ENCODE assay signal across 1 cellular context in the genomic region with DNA sequence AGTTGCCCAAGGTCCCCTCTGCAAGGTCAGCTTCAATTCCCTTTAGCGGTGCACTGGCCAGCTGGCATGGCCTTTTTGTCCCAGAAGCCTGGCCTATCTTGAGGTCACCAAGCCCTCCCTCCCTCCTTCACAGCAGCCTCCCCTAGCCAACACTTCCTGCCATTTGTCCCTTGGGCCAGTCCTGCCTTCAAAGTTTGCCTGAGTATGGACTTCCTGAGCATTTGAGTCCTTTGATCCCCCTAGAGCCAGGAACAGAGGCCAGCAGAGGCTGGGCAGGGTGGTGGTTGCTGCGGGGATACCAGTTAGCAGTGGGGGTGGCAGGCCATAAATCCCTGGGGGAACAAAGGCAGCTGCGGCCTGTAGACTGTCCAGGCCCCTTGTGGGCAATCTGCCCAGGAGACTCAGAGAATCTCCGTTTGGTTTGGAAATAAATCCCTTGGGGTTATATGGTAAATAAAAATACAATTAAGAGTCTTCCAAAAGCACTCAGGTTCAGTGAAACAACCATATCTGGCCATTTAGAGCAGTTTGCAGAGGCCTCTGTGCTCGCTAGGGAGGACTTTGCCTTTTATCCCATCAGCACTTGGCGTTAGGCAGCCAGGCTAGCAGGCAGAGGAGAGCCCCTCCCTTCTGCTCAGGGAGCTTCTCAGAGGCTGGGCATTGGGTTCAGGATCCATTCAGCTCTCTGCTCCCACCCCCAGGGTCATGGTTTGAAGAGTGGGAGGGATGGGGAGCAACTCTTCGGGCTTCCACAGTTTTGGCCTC.
TF ChIP-seq lines count a peak whose summit lies in the region.

No MANE protein-coding gene starts in this region.

TF ChIP-seq in HepG2, 621 proteins besides CTCF, POLR2A, EP300 and RAD21 (continued from another document and continues in another):
- no peak; the same call in 1 of the 2 replicates for TF ChIP-seq RCOR2 (CRISPR knock-in tag; IDR thresholded peaks at IDR 0.05)
- TF ChIP-seq TBL1XR1 (IDR thresholded peaks at IDR 0.05; ENCODE audit: borderline replicate concordance, low read length, partially characterized antibody), result no peak
- TF ChIP-seq, protein P1, sequence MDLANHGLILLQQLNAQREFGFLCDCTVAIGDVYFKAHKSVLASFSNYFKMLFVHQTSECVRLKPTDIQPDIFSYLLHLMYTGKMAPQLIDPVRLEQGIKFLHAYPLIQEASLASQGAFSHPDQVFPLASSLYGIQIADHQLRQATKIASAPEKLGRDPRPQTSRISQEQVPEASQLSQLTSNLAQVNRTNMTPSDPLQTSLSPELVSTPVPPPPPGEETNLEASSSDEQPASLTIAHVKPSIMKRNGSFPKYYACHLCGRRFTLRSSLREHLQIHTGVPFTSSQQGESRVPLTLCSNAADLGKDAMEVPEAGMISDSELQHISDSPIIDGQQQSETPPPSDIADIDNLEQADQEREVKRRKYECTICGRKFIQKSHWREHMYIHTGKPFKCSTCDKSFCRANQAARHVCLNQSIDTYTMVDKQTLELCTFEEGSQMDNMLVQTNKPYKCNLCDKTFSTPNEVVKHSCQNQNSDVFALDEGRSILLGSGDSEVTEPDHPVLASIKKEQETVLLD (CRISPR knock-in tag; IDR thresholded peaks at IDR 0.05; ENCODE audit: low read depth), result no peak
- peak; percentile 17; the same call in 1 of the 2 replicates for TF ChIP-seq HOXA3 (CRISPR knock-in tag; IDR thresholded peaks at IDR 0.05)
- TF ChIP-seq CENPT (CRISPR knock-in tag; IDR thresholded peaks at IDR 0.05; ENCODE audit: low read depth), result no peak
- TF ChIP-seq, protein P2, sequence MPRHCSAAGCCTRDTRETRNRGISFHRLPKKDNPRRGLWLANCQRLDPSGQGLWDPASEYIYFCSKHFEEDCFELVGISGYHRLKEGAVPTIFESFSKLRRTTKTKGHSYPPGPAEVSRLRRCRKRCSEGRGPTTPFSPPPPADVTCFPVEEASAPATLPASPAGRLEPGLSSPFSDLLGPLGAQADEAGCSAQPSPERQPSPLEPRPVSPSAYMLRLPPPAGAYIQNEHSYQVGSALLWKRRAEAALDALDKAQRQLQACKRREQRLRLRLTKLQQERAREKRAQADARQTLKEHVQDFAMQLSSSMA (CRISPR knock-in tag; IDR thresholded peaks at IDR 0.05), result no peak
- peak; percentile 62; the same call in 1 of the 2 replicates for TF ChIP-seq ZNF430 (CRISPR knock-in tag; IDR thresholded peaks at IDR 0.05)
- TF ChIP-seq, protein P3, sequence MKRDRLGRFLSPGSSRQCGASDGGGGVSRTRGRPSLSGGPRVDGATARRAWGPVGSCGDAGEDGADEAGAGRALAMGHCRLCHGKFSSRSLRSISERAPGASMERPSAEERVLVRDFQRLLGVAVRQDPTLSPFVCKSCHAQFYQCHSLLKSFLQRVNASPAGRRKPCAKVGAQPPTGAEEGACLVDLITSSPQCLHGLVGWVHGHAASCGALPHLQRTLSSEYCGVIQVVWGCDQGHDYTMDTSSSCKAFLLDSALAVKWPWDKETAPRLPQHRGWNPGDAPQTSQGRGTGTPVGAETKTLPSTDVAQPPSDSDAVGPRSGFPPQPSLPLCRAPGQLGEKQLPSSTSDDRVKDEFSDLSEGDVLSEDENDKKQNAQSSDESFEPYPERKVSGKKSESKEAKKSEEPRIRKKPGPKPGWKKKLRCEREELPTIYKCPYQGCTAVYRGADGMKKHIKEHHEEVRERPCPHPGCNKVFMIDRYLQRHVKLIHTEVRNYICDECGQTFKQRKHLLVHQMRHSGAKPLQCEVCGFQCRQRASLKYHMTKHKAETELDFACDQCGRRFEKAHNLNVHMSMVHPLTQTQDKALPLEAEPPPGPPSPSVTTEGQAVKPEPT (CRISPR knock-in tag; IDR thresholded peaks at IDR 0.05; ENCODE audit: low read depth), result 0 out of 2 replicates have a peak, but pooled peaks have one; percentile 50
- peak; percentile 69 for TF ChIP-seq HNF4A (CRISPR knock-in tag; IDR thresholded peaks at IDR 0.05)
- no peak for TF ChIP-seq RBAK (CRISPR knock-in tag; IDR thresholded peaks at IDR 0.05)
- no peak for TF ChIP-seq ZNF230 (CRISPR knock-in tag; IDR thresholded peaks at IDR 0.05)
- TF ChIP-seq GTF2F1 (IDR thresholded peaks at IDR 0.05; ENCODE audit: low read length), result no peak
- TF ChIP-seq, protein P4, sequence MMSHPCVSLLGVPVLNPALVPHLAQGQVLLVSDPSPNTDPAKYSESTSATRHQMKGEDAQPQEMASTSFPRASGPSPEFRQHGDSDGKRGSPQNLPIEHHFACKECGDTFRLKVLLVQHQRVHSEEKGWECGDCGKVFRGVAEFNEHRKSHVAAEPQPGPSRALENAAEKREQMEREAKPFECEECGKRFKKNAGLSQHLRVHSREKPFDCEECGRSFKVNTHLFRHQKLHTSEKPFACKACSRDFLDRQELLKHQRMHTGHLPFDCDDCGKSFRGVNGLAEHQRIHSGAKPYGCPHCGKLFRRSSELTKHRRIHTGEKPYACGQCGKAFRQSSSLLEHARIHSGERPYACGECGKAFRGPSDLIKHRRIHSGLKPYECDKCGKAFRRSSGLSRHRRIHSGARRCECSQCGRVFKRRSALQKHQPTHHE (CRISPR knock-in tag; IDR thresholded peaks at IDR 0.05; ENCODE audit: borderline replicate concordance), result no peak
- TF ChIP-seq, protein P5, sequence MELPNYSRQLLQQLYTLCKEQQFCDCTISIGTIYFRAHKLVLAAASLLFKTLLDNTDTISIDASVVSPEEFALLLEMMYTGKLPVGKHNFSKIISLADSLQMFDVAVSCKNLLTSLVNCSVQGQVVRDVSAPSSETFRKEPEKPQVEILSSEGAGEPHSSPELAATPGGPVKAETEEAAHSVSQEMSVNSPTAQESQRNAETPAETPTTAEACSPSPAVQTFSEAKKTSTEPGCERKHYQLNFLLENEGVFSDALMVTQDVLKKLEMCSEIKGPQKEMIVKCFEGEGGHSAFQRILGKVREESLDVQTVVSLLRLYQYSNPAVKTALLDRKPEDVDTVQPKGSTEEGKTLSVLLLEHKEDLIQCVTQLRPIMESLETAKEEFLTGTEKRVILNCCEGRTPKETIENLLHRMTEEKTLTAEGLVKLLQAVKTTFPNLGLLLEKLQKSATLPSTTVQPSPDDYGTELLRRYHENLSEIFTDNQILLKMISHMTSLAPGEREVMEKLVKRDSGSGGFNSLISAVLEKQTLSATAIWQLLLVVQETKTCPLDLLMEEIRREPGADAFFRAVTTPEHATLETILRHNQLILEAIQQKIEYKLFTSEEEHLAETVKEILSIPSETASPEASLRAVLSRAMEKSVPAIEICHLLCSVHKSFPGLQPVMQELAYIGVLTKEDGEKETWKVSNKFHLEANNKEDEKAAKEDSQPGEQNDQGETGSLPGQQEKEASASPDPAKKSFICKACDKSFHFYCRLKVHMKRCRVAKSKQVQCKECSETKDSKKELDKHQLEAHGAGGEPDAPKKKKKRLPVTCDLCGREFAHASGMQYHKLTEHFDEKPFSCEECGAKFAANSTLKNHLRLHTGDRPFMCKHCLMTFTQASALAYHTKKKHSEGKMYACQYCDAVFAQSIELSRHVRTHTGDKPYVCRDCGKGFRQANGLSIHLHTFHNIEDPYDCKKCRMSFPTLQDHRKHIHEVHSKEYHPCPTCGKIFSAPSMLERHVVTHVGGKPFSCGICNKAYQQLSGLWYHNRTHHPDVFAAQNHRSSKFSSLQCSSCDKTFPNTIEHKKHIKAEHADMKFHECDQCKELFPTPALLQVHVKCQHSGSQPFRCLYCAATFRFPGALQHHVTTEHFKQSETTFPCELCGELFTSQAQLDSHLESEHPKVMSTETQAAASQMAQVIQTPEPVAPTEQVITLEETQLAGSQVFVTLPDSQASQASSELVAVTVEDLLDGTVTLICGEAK (IDR thresholded peaks at IDR 0.05), result no peak
- TF ChIP-seq, protein P5 (CRISPR knock-in tag; IDR thresholded peaks at IDR 0.05), result 0 out of 2 replicates have a peak, but pooled peaks have one; percentile 11
- TF ChIP-seq CBX2 (IDR thresholded peaks at IDR 0.05; ENCODE audit: low read depth, low read length), result no peak
- no peak for TF ChIP-seq CBX2 (CRISPR knock-in tag; IDR thresholded peaks at IDR 0.05; ENCODE audit: low read depth)
- no peak for TF ChIP-seq TP53 (CRISPR knock-in tag; conservative IDR thresholded peaks at IDR 0.05)
- no peak for TF ChIP-seq ZNF136 (CRISPR knock-in tag; IDR thresholded peaks at IDR 0.05; ENCODE audit: low read depth)
- no peak for TF ChIP-seq RFX3 (CRISPR knock-in tag; IDR thresholded peaks at IDR 0.05)
- no peak for TF ChIP-seq MTA3 (CRISPR knock-in tag; IDR thresholded peaks at IDR 0.05)
- TF ChIP-seq IKZF4 (CRISPR knock-in tag; IDR thresholded peaks at IDR 0.05; ENCODE audit: borderline replicate concordance, low read depth, not compliant biosample characterization), result no peak
- no peak for TF ChIP-seq ZNF367 (CRISPR knock-in tag; IDR thresholded peaks at IDR 0.05; ENCODE audit: borderline replicate concordance)
- TF ChIP-seq GATAD1 (CRISPR knock-in tag; IDR thresholded peaks at IDR 0.05), result no peak
- no peak for TF ChIP-seq HNRNPUL1 (IDR thresholded peaks at IDR 0.05; ENCODE audit: low read depth, low read length)
- TF ChIP-seq KLF16 (CRISPR knock-in tag; IDR thresholded peaks at IDR 0.05), result peak in 1 of 2 experiments; percentile 65; a peak in 2 of 4 replicates
- no peak for TF ChIP-seq CCAR2 (optimal IDR thresholded peaks at IDR 0.05; ENCODE audit: low read depth, low read length)
- TF ChIP-seq KLF6 (CRISPR knock-in tag; IDR thresholded peaks at IDR 0.05), result no peak
- no peak for TF ChIP-seq ZIK1 (CRISPR knock-in tag; IDR thresholded peaks at IDR 0.05; ENCODE audit: borderline replicate concordance, low read depth)
- no peak for TF ChIP-seq RXRA (CRISPR knock-in tag; IDR thresholded peaks at IDR 0.05)
- TF ChIP-seq PCBP2 (optimal IDR thresholded peaks at IDR 0.05; ENCODE audit: low read depth, low read length, poor library complexity, severe bottlenecking), result no peak
- TF ChIP-seq, protein P6, sequence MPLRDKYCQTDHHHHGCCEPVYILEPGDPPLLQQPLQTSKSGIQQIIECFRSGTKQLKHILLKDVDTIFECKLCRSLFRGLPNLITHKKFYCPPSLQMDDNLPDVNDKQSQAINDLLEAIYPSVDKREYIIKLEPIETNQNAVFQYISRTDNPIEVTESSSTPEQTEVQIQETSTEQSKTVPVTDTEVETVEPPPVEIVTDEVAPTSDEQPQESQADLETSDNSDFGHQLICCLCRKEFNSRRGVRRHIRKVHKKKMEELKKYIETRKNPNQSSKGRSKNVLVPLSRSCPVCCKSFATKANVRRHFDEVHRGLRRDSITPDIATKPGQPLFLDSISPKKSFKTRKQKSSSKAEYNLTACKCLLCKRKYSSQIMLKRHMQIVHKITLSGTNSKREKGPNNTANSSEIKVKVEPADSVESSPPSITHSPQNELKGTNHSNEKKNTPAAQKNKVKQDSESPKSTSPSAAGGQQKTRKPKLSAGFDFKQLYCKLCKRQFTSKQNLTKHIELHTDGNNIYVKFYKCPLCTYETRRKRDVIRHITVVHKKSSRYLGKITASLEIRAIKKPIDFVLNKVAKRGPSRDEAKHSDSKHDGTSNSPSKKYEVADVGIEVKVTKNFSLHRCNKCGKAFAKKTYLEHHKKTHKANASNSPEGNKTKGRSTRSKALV (CRISPR knock-in tag; IDR thresholded peaks at IDR 0.05), result no peak
- TF ChIP-seq ZNF30 (CRISPR knock-in tag; IDR thresholded peaks at IDR 0.05), result no peak
- no peak for TF ChIP-seq TBX3 (IDR thresholded peaks at IDR 0.05; ENCODE audit: borderline replicate concordance)
- TF ChIP-seq SALL2 (CRISPR knock-in tag; IDR thresholded peaks at IDR 0.05), result no peak
- TF ChIP-seq ELF1 (CRISPR knock-in tag; IDR thresholded peaks at IDR 0.05), result peak; percentile 22; the same call in 1 of the 2 replicates
- TF ChIP-seq REL (CRISPR knock-in tag; conservative IDR thresholded peaks at IDR 0.05), result no peak
- TF ChIP-seq NFYB (CRISPR knock-in tag; IDR thresholded peaks at IDR 0.05), result no peak; the same call in 1 of the 2 replicates
- no peak for TF ChIP-seq FLYWCH1 (CRISPR knock-in tag; IDR thresholded peaks at IDR 0.05)
- no peak for TF ChIP-seq ZBTB1 (CRISPR knock-in tag; IDR thresholded peaks at IDR 0.05; ENCODE audit: borderline replicate concordance)
- TF ChIP-seq, protein P7, sequence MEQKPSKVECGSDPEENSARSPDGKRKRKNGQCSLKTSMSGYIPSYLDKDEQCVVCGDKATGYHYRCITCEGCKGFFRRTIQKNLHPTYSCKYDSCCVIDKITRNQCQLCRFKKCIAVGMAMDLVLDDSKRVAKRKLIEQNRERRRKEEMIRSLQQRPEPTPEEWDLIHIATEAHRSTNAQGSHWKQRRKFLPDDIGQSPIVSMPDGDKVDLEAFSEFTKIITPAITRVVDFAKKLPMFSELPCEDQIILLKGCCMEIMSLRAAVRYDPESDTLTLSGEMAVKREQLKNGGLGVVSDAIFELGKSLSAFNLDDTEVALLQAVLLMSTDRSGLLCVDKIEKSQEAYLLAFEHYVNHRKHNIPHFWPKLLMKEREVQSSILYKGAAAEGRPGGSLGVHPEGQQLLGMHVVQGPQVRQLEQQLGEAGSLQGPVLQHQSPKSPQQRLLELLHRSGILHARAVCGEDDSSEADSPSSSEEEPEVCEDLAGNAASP (CRISPR knock-in tag; IDR thresholded peaks at IDR 0.05; ENCODE audit: borderline replicate concordance), result no peak; the same call in 1 of the 2 replicates
- TF ChIP-seq CBX5 (CRISPR knock-in tag; IDR thresholded peaks at IDR 0.05; ENCODE audit: borderline replicate concordance), result no peak
- no peak for TF ChIP-seq ARID2 (CRISPR knock-in tag; IDR thresholded peaks at IDR 0.05; ENCODE audit: borderline replicate concordance)
- no peak for TF ChIP-seq ZNF282 (IDR thresholded peaks at IDR 0.05; ENCODE audit: partially characterized antibody)
- no peak for TF ChIP-seq CC2D1A (CRISPR knock-in tag; IDR thresholded peaks at IDR 0.05)
- TF ChIP-seq U2AF2 (IDR thresholded peaks at IDR 0.05; ENCODE audit: low read depth, low read length), result 0 out of 2 replicates have a peak, but pooled peaks have one; percentile 12
- TF ChIP-seq FOXP1 (IDR thresholded peaks at IDR 0.05), result no peak
- no peak for TF ChIP-seq FOXP1 (CRISPR knock-in tag; IDR thresholded peaks at IDR 0.05)
